Comparison of ENCODE assay signal across 1 cellular context in the genomic region with DNA sequence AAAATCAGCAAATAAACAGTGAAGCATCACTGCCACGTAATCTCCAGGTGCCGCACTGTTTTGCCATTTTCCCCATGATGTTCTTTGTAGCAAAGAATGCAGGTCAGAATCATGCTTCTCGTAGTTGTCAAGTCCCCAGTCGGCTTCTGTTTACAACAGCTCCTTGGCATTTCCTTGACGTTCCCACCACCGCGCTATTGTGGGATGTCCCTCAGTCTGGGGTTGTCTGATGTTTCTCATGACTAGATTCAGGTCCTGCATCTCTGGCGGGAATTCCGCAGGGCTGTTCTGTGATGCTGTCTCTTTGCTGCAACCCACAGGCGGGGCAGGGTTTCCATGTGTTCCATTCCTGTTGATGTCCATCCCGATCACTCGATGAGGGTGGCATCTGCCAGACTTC.
TF ChIP-seq lines count a peak whose summit lies in the region.

No MANE protein-coding gene starts in this region.

TF ChIP-seq in HCT116, 20 proteins besides CTCF, POLR2A, EP300 and RAD21 (continued from another document):
- no peak for TF ChIP-seq EZH2phosphoT487 (IDR thresholded peaks at IDR 0.05; ENCODE audit: borderline replicate concordance)
- TF ChIP-seq ZFX (IDR thresholded peaks at IDR 0.05) = no peak
- TF ChIP-seq, protein P1, sequence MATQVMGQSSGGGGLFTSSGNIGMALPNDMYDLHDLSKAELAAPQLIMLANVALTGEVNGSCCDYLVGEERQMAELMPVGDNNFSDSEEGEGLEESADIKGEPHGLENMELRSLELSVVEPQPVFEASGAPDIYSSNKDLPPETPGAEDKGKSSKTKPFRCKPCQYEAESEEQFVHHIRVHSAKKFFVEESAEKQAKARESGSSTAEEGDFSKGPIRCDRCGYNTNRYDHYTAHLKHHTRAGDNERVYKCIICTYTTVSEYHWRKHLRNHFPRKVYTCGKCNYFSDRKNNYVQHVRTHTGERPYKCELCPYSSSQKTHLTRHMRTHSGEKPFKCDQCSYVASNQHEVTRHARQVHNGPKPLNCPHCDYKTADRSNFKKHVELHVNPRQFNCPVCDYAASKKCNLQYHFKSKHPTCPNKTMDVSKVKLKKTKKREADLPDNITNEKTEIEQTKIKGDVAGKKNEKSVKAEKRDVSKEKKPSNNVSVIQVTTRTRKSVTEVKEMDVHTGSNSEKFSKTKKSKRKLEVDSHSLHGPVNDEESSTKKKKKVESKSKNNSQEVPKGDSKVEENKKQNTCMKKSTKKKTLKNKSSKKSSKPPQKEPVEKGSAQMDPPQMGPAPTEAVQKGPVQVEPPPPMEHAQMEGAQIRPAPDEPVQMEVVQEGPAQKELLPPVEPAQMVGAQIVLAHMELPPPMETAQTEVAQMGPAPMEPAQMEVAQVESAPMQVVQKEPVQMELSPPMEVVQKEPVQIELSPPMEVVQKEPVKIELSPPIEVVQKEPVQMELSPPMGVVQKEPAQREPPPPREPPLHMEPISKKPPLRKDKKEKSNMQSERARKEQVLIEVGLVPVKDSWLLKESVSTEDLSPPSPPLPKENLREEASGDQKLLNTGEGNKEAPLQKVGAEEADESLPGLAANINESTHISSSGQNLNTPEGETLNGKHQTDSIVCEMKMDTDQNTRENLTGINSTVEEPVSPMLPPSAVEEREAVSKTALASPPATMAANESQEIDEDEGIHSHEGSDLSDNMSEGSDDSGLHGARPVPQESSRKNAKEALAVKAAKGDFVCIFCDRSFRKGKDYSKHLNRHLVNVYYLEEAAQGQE (IDR thresholded peaks at IDR 0.05; ENCODE audit: low read depth) = no peak
- TF ChIP-seq, protein P2, sequence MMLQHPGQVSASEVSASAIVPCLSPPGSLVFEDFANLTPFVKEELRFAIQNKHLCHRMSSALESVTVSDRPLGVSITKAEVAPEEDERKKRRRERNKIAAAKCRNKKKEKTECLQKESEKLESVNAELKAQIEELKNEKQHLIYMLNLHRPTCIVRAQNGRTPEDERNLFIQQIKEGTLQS (IDR thresholded peaks at IDR 0.05) = no peak
- TF ChIP-seq ELF1 (IDR thresholded peaks at IDR 0.05; ENCODE audit: borderline replicate concordance, low read depth) = no peak
- TF ChIP-seq YY1 (IDR thresholded peaks at IDR 0.05; ENCODE audit: extremely low read depth, insufficient replicate concordance, low read depth, low read length) = no peak
- no peak for TF ChIP-seq JUND (IDR thresholded peaks at IDR 0.05)
- TF ChIP-seq SP1 (IDR thresholded peaks at IDR 0.05; ENCODE audit: low read depth) = no peak
- TF ChIP-seq, protein P3, sequence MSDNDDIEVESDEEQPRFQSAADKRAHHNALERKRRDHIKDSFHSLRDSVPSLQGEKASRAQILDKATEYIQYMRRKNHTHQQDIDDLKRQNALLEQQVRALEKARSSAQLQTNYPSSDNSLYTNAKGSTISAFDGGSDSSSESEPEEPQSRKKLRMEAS (IDR thresholded peaks at IDR 0.05) = no peak
- TF ChIP-seq ZNF274 (IDR thresholded peaks at IDR 0.05; ENCODE audit: low read depth, low read length) = no peak
- TF ChIP-seq CBX3 (IDR thresholded peaks at IDR 0.05; ENCODE audit: low read depth) = no peak
